In genomic region chr1:226133504-226134123, GRCh38 we compare ENCODE assay signal across 1 cellular context.
TF ChIP-seq lines count a peak whose summit lies in the region.

No MANE protein-coding gene starts in this region.

TF ChIP-seq in K562, 482 proteins besides CTCF, POLR2A, EP300 and RAD21:
- TF ChIP-seq CLOCK (CRISPR knock-in tag; IDR thresholded peaks at IDR 0.05; ENCODE audit: borderline replicate concordance) (no peak), MED1 (CRISPR knock-in tag; IDR thresholded peaks at IDR 0.05; ENCODE audit: borderline replicate concordance) (no peak), FUS (optimal IDR thresholded peaks at IDR 0.05; ENCODE audit: low read depth, low read length) (no peak), MTF1 (CRISPR knock-in tag; IDR thresholded peaks at IDR 0.05; ENCODE audit: borderline replicate concordance) (no peak), PHB (CRISPR knock-in tag; IDR thresholded peaks at IDR 0.05) (no peak), NRF1 (conservative IDR thresholded peaks at IDR 0.05 in 1 of 2, IDR thresholded peaks at IDR 0.05 in 1 of 2) (no peak)
TF ChIP-seq in K562: peak in this region for 0.
